ENCODE assay signal across 24 cellular contexts in genomic region chr12:23559268-23559753, GRCh38.
"Had no signal": no experiment of that assay in that cellular context is flagged by ENCODE, and none has a peak within 500 bp of the region (broad histone marks: within the 10 kb centered on the region; RNA-seq: fewer than 3 reads in every experiment).

No MANE protein-coding gene starts in this region.

- H3K36me3 ChIP-seq: MG63, SJSA1 had no signal

- H3K27me3 ChIP-seq: MG63, SJSA1 had no signal

- DNase-seq: activated CD4-positive, alpha-beta T cell treated with anti-CD3 and anti-CD28 coated beads for 48 hours; activated CD4-positive, alpha-beta T cell treated with anti-CD3 and anti-CD28 coated beads, Interleukin-2, amount 50 U/mL, for 4 hours; activated CD8-positive, alpha-beta memory T cell treated with anti-CD3 and anti-CD28 coated beads, Interleukin-2, amount 10 ng/mL, durations not matched to agents 7 days and 5 days; activated CD8-positive, alpha-beta T cell treated with anti-CD3 and anti-CD28 coated beads, Interleukin-2, amount 10 ng/mL, durations not matched to agents 7 days and 5 days; activated effector memory CD4-positive, alpha-beta T cell treated with Interleukin-2 at 50 U/mL for 16 hours; activated naive CD4-positive, alpha-beta T cell; activated T-cell treated with anti-CD3 and anti-CD28 coated beads, Interleukin-2, amount 50 U/mL, for 24 hours; aorta; central memory CD4-positive, alpha-beta T cell; MG63; NCI-H1105; NCI-H1436; NCI-H1694 treated with DMSO at 0.1 percent for 48 hours; NCI-H2029 treated with DMSO at 0.1 percent for 48 hours; NCI-H345; NCI-H510A treated with DMSO at 0.1 percent for 48 hours; PC-3; SHP77; SW 1271 had no signal

- H3K9me3 ChIP-seq: MG63, SJSA1 had no signal

- FAIRE-seq: bronchial epithelial cell, RCC 7860 had no signal

- H3K27ac ChIP-seq: SJSA1 had no signal

- ATAC-seq: activated CD4-positive, CD25-positive, alpha-beta regulatory T cell treated with anti-CD3 and anti-CD28 coated beads, Interleukin-2, amount 50 U/mL, for 24 hours; activated CD8-positive, alpha-beta memory T cell treated with anti-CD3 and anti-CD28 coated beads, Interleukin-2, amount 10 ng/mL, durations not matched to agents 7 days and 5 days; activated CD8-positive, alpha-beta T cell treated with anti-CD3 and anti-CD28 coated beads, Interleukin-2, amount 10 ng/mL, durations not matched to agents 7 days and 5 days; PC-3; SK-N-SH treated with all-trans-retinoic acid at 6 μM for 48 hours had no signal

- H3K4me3 ChIP-seq: MG63, SJSA1 had no signal

- H3K4me1 ChIP-seq: SJSA1 had no signal
